Comparison of ENCODE assay signal across 21 cellular contexts in the genomic region with DNA sequence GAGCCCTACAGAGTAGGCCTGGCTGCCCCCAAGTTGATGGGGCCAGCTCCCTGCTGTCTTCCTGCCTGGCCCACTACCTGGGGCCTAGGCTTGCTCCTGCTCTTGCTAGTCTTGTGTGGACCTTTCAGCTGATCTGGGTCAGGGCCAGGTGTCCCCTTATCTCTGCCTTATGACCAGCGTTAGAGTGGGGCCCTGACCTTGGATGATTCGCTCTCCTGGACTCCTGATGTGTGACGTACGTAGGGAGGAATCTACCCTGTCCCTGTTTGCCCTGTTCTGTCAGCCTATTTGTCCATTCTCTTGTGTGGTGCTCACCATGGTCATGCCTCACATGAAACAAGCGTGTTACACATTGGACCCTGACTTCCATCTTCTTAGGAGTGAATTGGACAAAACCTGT.
DNase-seq lines count a peak whose midpoint lies in the region; ATAC-seq and TF ChIP-seq lines count a peak whose summit lies in the region.
"Had no signal": no experiment of that assay in that cellular context is flagged by ENCODE, and none has a peak within 500 bp of the region (broad histone marks: within the 10 kb centered on the region; RNA-seq: fewer than 3 reads in every experiment).

No MANE protein-coding gene starts in this region.

- POLR2A ChIA-PET in WTC11 (lab: Charles Lee), result interaction anchor here (0.6 kb wide), 1 partner anchor 1838 kb away, joined by 3 read pairs; no protein-coding TSS in a partner anchor

- no peaks in the 10 kb centered on the region for H3K9me3 ChIP-seq in neural progenitor cell (ENCODE audit: low read depth)
- no peaks in the 10 kb centered on the region for H3K9me3 ChIP-seq in ascending aorta

- H3K27me3 ChIP-seq in neural progenitor cell, result no peaks in the 10 kb centered on the region
- H3K27me3 ChIP-seq in ascending aorta, result no peaks in the 10 kb centered on the region
- no peaks in the 10 kb centered on the region for H3K27me3 ChIP-seq in foreskin keratinocyte

- H3K4me3 Mint-ChIP-seq in WTC11 (no peak overlapping the region), neural progenitor cell (no peak overlapping the region)
- H3K4me3 Mint-ChIP-seq: activated naive CD8-positive, alpha-beta T cell treated with anti-CD3 and anti-CD28 coated beads for 36 hours; activated T-helper 1 cell treated with anti-CD3 and anti-CD28 coated beads, Interleukin-12 subunit alpha, Interleukin-12 subunit beta, Interleukin-2, Interleukin-4 antibody, amounts not matched to agents 30 ng/mL and 10 ng/mL and 1 ng/mL, durations not matched to agents 14 hours and 24 hours and 36 hours; CD4-positive, CD25-positive, alpha-beta regulatory T cell; nephron progenitor cell; type B pancreatic cell had no signal

- H3K79me2 ChIP-seq in neural progenitor cell (ENCODE audit: low read depth), result no peaks in the 10 kb centered on the region

- H3K36me3 ChIP-seq in neural progenitor cell (no peaks in the 10 kb centered on the region), ascending aorta (no peaks in the 10 kb centered on the region)

- H3K4me1 ChIP-seq in neural progenitor cell, result peaks cover 10% of the 10 kb centered on the region
- no peaks in the 10 kb centered on the region for H3K4me1 ChIP-seq in ascending aorta
- no peaks in the 10 kb centered on the region for H3K4me1 ChIP-seq in foreskin keratinocyte

- H3K27me3 Mint-ChIP-seq in WTC11 (ENCODE audit: low read depth) (no peaks in the 10 kb centered on the region; the same call in 1 of the 2 replicates), neural progenitor cell (ENCODE audit: insufficient read depth, low read depth) (no peaks in the 10 kb centered on the region)
- H3K27me3 Mint-ChIP-seq: CD4-positive, CD25-positive, alpha-beta regulatory T cell; type B pancreatic cell had no signal

- H3F3A ChIP-seq in neural progenitor cell (ENCODE audit: low read depth), result no peaks in the 10 kb centered on the region

- CTCF ChIA-PET in WTC11 (lab: Charles Lee), result no interaction called here

- DNase-seq in EH (ENCODE audit: low read depth), result peak; percentile 13
- no peak for DNase-seq in WTC11 (ENCODE audit: low spot score)
- DNase-seq in glomerular visceral epithelial cell (ENCODE audit: extremely low spot score), result peak; percentile 39
- DNase-seq in neural progenitor cell (ENCODE audit: low spot score), result no peak
- no peak for DNase-seq in Ammon's horn (ENCODE audit: low spot score)
- no peak for DNase-seq in ascending aorta (ENCODE audit: low spot score in 2 of 2)
- no peak for DNase-seq in foreskin keratinocyte
- DNase-seq: activated CD4-positive, CD25-positive, alpha-beta regulatory T cell; activated naive CD8-positive, alpha-beta T cell treated with anti-CD3 and anti-CD28 coated beads for 36 hours; CD4-positive, CD25-positive, alpha-beta regulatory T cell; cerebellar nuclear complex; DMS79; foreskin fibroblast; mammary epithelial cell; NCI-H345; nephron progenitor cell; SIG-M5; stimulated activated naive CD4-positive, alpha-beta T cell had no signal

- no peak overlapping the region for H3K27ac ChIP-seq in neural progenitor cell
- H3K27ac ChIP-seq in ascending aorta, result no peak overlapping the region
- no peak overlapping the region for H3K27ac ChIP-seq in foreskin keratinocyte

- intact Hi-C loops in ascending aorta (cut with DNase I), result no loop called here

- ATAC-seq in WTC11 (no peak), GM21786 (IDR thresholded peaks at IDR 0.05; ENCODE audit: unreplicated experiment) (no peak), foreskin keratinocyte (no peak)

- H4K20me1 ChIP-seq in neural progenitor cell (ENCODE audit: low read depth), result no peaks in the 10 kb centered on the region

- H2AFZ ChIP-seq in neural progenitor cell (replicated peaks), result no peak overlapping the region

- H3K4me3 ChIP-seq in neural progenitor cell, result no peak overlapping the region
- H3K4me3 ChIP-seq in ascending aorta, result no peak overlapping the region

- H3K4me1 Mint-ChIP-seq in WTC11 (no peaks in the 10 kb centered on the region; the same call in 1 of the 2 replicates), neural progenitor cell (peaks cover 38% of the 10 kb centered on the region)

- TF ChIP-seq CTCF in WTC11 (IDR thresholded peaks at IDR 0.05), result no peak
- TF ChIP-seq CTCF in neural progenitor cell (IDR thresholded peaks at IDR 0.05), result no peak
- no peak for TF ChIP-seq CTCF in ascending aorta (IDR thresholded peaks at IDR 0.05)
- TF ChIP-seq CTCF in foreskin keratinocyte (conservative IDR thresholded peaks at IDR 0.05), result no peak

- H3K9ac ChIP-seq in neural progenitor cell, result no peak overlapping the region

- no peaks in the 10 kb centered on the region for H3K9me3 Mint-ChIP-seq in WTC11
- no peaks in the 10 kb centered on the region for H3K9me3 Mint-ChIP-seq in neural progenitor cell
- H3K9me3 Mint-ChIP-seq: activated naive CD8-positive, alpha-beta T cell treated with anti-CD3 and anti-CD28 coated beads for 36 hours; activated T-helper 1 cell treated with anti-CD3 and anti-CD28 coated beads, Interleukin-12 subunit alpha, Interleukin-12 subunit beta, Interleukin-2, Interleukin-4 antibody, amounts not matched to agents 30 ng/mL and 10 ng/mL and 1 ng/mL, durations not matched to agents 14 hours and 24 hours and 36 hours; CD4-positive, CD25-positive, alpha-beta regulatory T cell; type B pancreatic cell had no signal

- H3K27ac Mint-ChIP-seq in WTC11 (peak overlapping the region; percentile 31; the same call in 1 of the 2 replicates), neural progenitor cell (peak overlapping the region; percentile 31)
- H3K27ac Mint-ChIP-seq: activated naive CD8-positive, alpha-beta T cell treated with anti-CD3 and anti-CD28 coated beads for 36 hours; activated T-helper 1 cell treated with anti-CD3 and anti-CD28 coated beads, Interleukin-12 subunit alpha, Interleukin-12 subunit beta, Interleukin-2, Interleukin-4 antibody, amounts not matched to agents 30 ng/mL and 10 ng/mL and 1 ng/mL, durations not matched to agents 14 hours and 24 hours and 36 hours; CD4-positive, CD25-positive, alpha-beta regulatory T cell; nephron progenitor cell had no signal

- H3K4me2 ChIP-seq in neural progenitor cell, result no peak overlapping the region

- H3K36me3 Mint-ChIP-seq in WTC11, result no peaks in the 10 kb centered on the region
- no peaks in the 10 kb centered on the region for H3K36me3 Mint-ChIP-seq in neural progenitor cell
- H3K36me3 Mint-ChIP-seq: activated naive CD8-positive, alpha-beta T cell treated with anti-CD3 and anti-CD28 coated beads for 36 hours; CD4-positive, CD25-positive, alpha-beta regulatory T cell; type B pancreatic cell had no signal

TF ChIP-seq in WTC11, 78 proteins besides CTCF, POLR2A, EP300 and RAD21 (continues in another document):
- TF ChIP-seq ZNF396 (CRISPR knock-in tag; IDR thresholded peaks at IDR 0.05; ENCODE audit: borderline replicate concordance), result no peak
- TF ChIP-seq AR (CRISPR knock-in tag; IDR thresholded peaks at IDR 0.05), result no peak
- no peak for TF ChIP-seq NR2C2 (CRISPR knock-in tag; IDR thresholded peaks at IDR 0.05)
- TF ChIP-seq, protein P1, sequence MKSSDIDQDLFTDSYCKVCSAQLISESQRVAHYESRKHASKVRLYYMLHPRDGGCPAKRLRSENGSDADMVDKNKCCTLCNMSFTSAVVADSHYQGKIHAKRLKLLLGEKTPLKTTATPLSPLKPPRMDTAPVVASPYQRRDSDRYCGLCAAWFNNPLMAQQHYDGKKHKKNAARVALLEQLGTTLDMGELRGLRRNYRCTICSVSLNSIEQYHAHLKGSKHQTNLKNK (CRISPR knock-in tag; IDR thresholded peaks at IDR 0.05), result no peak
- no peak for TF ChIP-seq ZNF263 (CRISPR knock-in tag; IDR thresholded peaks at IDR 0.05; ENCODE audit: low read depth)
- no peak for TF ChIP-seq ZNF423 (CRISPR knock-in tag; IDR thresholded peaks at IDR 0.05)
- TF ChIP-seq ATF6 (CRISPR knock-in tag; IDR thresholded peaks at IDR 0.05), result no peak

Comparison
In these comparisons a context has a peak if more than half of its experiments do, and no peak if none do; other contexts are left out.
1. DNase-seq: peak in EH (single experiment) and glomerular visceral epithelial cell (single experiment); none in WTC11 (single experiment), neural progenitor cell (single experiment), Ammon's horn (single experiment), ascending aorta (0 of 2) and foreskin keratinocyte (0 of 2).